Comparison of ENCODE assay signal across 14 cellular contexts in the genomic region with DNA sequence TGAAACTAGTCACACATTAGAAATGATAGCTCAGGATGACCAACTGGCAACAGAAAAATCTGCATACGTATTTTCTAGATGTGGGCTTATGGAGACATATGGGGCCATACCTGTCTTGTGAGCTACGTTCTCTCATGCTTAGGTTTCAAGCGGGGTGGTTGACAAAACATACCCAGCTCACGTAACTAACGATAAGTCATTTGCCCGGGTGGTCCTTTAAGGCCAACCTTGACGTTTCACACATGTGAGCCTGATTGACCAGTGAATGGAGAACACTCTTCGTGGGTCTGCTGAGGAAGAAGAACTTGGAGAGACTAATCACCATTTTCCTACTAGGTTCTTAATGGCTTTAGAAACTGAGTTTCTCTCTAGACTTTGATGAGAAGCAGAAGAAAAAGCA. TPM values are rescaled to one million over a fixed set of nuclear protein-coding genes. Genes with fewer than 3 reads are reported as not detected.
DNase-seq lines count a peak whose midpoint lies in the region; ATAC-seq and TF ChIP-seq lines count a peak whose summit lies in the region.
"Had no signal": no experiment of that assay in that cellular context is flagged by ENCODE, and none has a peak within 500 bp of the region (broad histone marks: within the 10 kb centered on the region; RNA-seq: fewer than 3 reads in every experiment).

No MANE protein-coding gene starts in this region.

- H3K9me2 ChIP-seq in SU-DHL-6 (replicated peaks; ENCODE audit: insufficient read depth, low read length) = no peaks in the 10 kb centered on the region

- H3K4me3 ChIP-seq in SU-DHL-6 (ENCODE audit: insufficient read depth, low read length, poor library complexity, severe bottlenecking) = peak overlapping the region; percentile 27
- no peak overlapping the region for H3K4me3 ChIP-seq in testis
- H3K4me3 ChIP-seq: tibial artery had no signal

- peak overlapping the region; percentile 39; the same call in 1 of the 2 replicates for H3K9ac ChIP-seq in SU-DHL-6 (ENCODE audit: low read length)

- H3K27me3 Mint-ChIP-seq in activated T-cell treated with anti-CD3 and anti-CD28 coated beads, Interleukin-2, amount 50 U/mL, for 72 hours (ENCODE audit: low read depth) = no peaks in the 10 kb centered on the region
- H3K27me3 Mint-ChIP-seq in immature natural killer cell (ENCODE audit: low read depth in 3 of 3) = peaks cover 0 to 2% (median 0%) of the 10 kb centered on the region in 3 donors
- H3K27me3 Mint-ChIP-seq in stimulated activated naive CD8-positive, alpha-beta T cell treated with anti-CD3 and anti-CD28 coated beads, Interleukin-15, amount 100 ng/mL, for 72 hours = no peaks in the 10 kb centered on the region

- no peaks in the 10 kb centered on the region for H3K27me3 ChIP-seq in SU-DHL-6 (ENCODE audit: low read length)
- no peaks in the 10 kb centered on the region for H3K27me3 ChIP-seq in testis
- H3K27me3 ChIP-seq: tibial artery had no signal

- peak overlapping the region; percentile 66 to 71 for H3K4me3 Mint-ChIP-seq in activated T-cell treated with anti-CD3 and anti-CD28 coated beads, Interleukin-2, amount 50 U/mL, for 72 hours
- peak overlapping the region; percentile 5 to 77 (median 65) for H3K4me3 Mint-ChIP-seq in immature natural killer cell
- peak overlapping the region; percentile 75 to 82 for H3K4me3 Mint-ChIP-seq in stimulated activated naive CD8-positive, alpha-beta T cell treated with anti-CD3 and anti-CD28 coated beads, Interleukin-15, amount 100 ng/mL, for 72 hours

- intact Hi-C loops in testis (cut with DNase I; ENCODE audit: low total_unique reads) = no loop called here

- H4K20me1 ChIP-seq in SU-DHL-6 (ENCODE audit: low read depth, low read length) = no peaks in the 10 kb centered on the region

- H2AFZ ChIP-seq in SU-DHL-6 (ENCODE audit: low read depth, low read length, severe bottlenecking) = peak overlapping the region; percentile 0

- peaks cover 8% of the 10 kb centered on the region; the same call in 1 of the 2 replicates for H3F3A ChIP-seq in SU-DHL-6 (ENCODE audit: insufficient read depth)

- H3K9me3 ChIP-seq in SU-DHL-6 (ENCODE audit: insufficient read depth, low read length) (peaks cover 9% of the 10 kb centered on the region; the same call in 1 of the 2 replicates), testis (no peaks in the 10 kb centered on the region)
- H3K9me3 ChIP-seq: tibial artery had no signal

- H3K4me1 Mint-ChIP-seq in activated T-cell treated with anti-CD3 and anti-CD28 coated beads, Interleukin-2, amount 50 U/mL, for 72 hours (ENCODE audit: low read depth) = peaks cover 50% of the 10 kb centered on the region
- peaks cover 24 to 27% of the 10 kb centered on the region in 2 donors for H3K4me1 Mint-ChIP-seq in immature natural killer cell
- peaks cover 62% of the 10 kb centered on the region for H3K4me1 Mint-ChIP-seq in stimulated activated naive CD8-positive, alpha-beta T cell treated with anti-CD3 and anti-CD28 coated beads, Interleukin-15, amount 100 ng/mL, for 72 hours

- peaks cover 1 to 11% of the 10 kb centered on the region in 2 donors for H3K36me3 Mint-ChIP-seq in activated T-cell treated with anti-CD3 and anti-CD28 coated beads, Interleukin-2, amount 50 U/mL, for 72 hours (ENCODE audit: insufficient read depth in 2 of 2)
- peaks cover 0 to 3% (median 0%) of the 10 kb centered on the region in 3 donors for H3K36me3 Mint-ChIP-seq in immature natural killer cell

- H3K9me3 Mint-ChIP-seq in activated T-cell treated with anti-CD3 and anti-CD28 coated beads, Interleukin-2, amount 50 U/mL, for 72 hours = peaks cover 0 to 5% of the 10 kb centered on the region in 2 donors
- no peaks in the 10 kb centered on the region for H3K9me3 Mint-ChIP-seq in immature natural killer cell
- H3K9me3 Mint-ChIP-seq in stimulated activated naive CD8-positive, alpha-beta T cell treated with anti-CD3 and anti-CD28 coated beads, Interleukin-15, amount 100 ng/mL, for 72 hours = peaks cover 0 to 10% of the 10 kb centered on the region in 2 donors

- H3K4me1 ChIP-seq in testis = peaks cover 10% of the 10 kb centered on the region

- no peak for TF ChIP-seq POLR2A in testis (IDR thresholded peaks at IDR 0.05)

- 77 to 83% methylated on average over 8 of the region's 8 CpGs for WGBS in testis, 2 donors

- H3K27ac ChIP-seq in SU-DHL-6 (ENCODE audit: low read depth, low read length) = peak overlapping the region; percentile 62
- H3K27ac ChIP-seq in testis = peak overlapping the region in 1 of 2 donors; percentile 32
- H3K27ac ChIP-seq: tibial artery had no signal

- no peak for ATAC-seq in activated T-cell treated with anti-CD3 and anti-CD28 coated beads, Interleukin-2, amount 50 U/mL, for 72 hours (replicated peaks in 1 of 2)
- ATAC-seq in stimulated activated naive CD8-positive, alpha-beta T cell treated with anti-CD3 and anti-CD28 coated beads, Interleukin-15, amount 100 ng/mL, for 72 hours = no peak
- no peak for ATAC-seq in omental fat pad (ENCODE audit: low FRiP score)
- ATAC-seq: HCT116 had no signal

- TF ChIP-seq CTCF in SU-DHL-6 (IDR thresholded peaks at IDR 0.05; ENCODE audit: insufficient read depth, low read length, poor library complexity, severe bottlenecking) (no peak), testis (IDR thresholded peaks at IDR 0.05) (no peak), omental fat pad (IDR thresholded peaks at IDR 0.05) (no peak)

- no peaks in the 10 kb centered on the region for H3K79me2 ChIP-seq in SU-DHL-6 (ENCODE audit: insufficient read depth, low read length)

- H3K4me2 ChIP-seq in SU-DHL-6 (ENCODE audit: low read depth, low read length, poor library complexity, severe bottlenecking) = peak overlapping the region; percentile 64

- no peak for DNase-seq in activated T-cell treated with anti-CD3 and anti-CD28 coated beads, Interleukin-2, amount 50 U/mL, for 72 hours
- no peak for DNase-seq in activated T-cell treated with anti-CD3 and anti-CD28 coated beads, Interleukin-2, amount 50 U/mL, for 48 hours
- DNase-seq in immature natural killer cell = no peak
- DNase-seq in stimulated activated naive CD8-positive, alpha-beta T cell treated with anti-CD3 and anti-CD28 coated beads, Interleukin-15, amount 100 ng/mL, for 72 hours = no peak
- DNase-seq in HUDEP-2 (lab: John Stamatoyannopoulos, UW; ENCODE audit: unreplicated experiment in 76 of 76) = no peak
- no peak for DNase-seq in testis
- no peak for DNase-seq in omental fat pad (ENCODE audit: low spot score)
- DNase-seq: dermis blood vessel endothelial cell, glutamatergic neuron, MV-4-11, NCI-H748 treated with DMSO at 0.1 percent for 48 hours, tibial artery had no signal

- H3K36me3 ChIP-seq in SU-DHL-6 (ENCODE audit: low read length) (peaks cover 9% of the 10 kb centered on the region), testis (ENCODE audit: low read depth, missing control alignments) (no peaks in the 10 kb centered on the region)
- H3K36me3 ChIP-seq: tibial artery had no signal

- H3K27ac Mint-ChIP-seq in activated T-cell treated with anti-CD3 and anti-CD28 coated beads, Interleukin-2, amount 50 U/mL, for 72 hours = peak overlapping the region; percentile 83
- peak overlapping the region in 5 of 6 donors; percentile 27 to 90 (median 87) for H3K27ac Mint-ChIP-seq in immature natural killer cell
- peak overlapping the region in 1 of 2 donors; percentile 97 for H3K27ac Mint-ChIP-seq in stimulated activated naive CD8-positive, alpha-beta T cell treated with anti-CD3 and anti-CD28 coated beads, Interleukin-15, amount 100 ng/mL, for 72 hours

RNA-seq across cellular contexts. Expression of a gene that starts 13.5 kb away (rescaled TPM):
- total RNA-seq in activated T-cell treated with anti-CD3 and anti-CD28 coated beads, Interleukin-2, amount 50 U/mL, for 72 hours = 10 to 100 TPM; 62.0 to 69.5 TPM
- polyA plus RNA-seq in immature natural killer cell (100 to 1,000 TPM in 2 of 3 donors, 10 to 100 TPM in 1; 96.2 to 179 (median 129) TPM), testis (ENCODE audit: insufficient read depth, low read depth, low replicate concordance) (14.1 TPM)
- total RNA-seq in testis (10 to 100 TPM; 13.8 to 24.7 TPM), omental fat pad (10 to 100 TPM; 11.3 to 37.5 (median 16.2) TPM)
